Comparison of ENCODE assay signal across 9 cellular contexts in genomic region chr21:41641821-41642368, GRCh38.
DNase-seq lines count a peak whose midpoint lies in the region; ATAC-seq and TF ChIP-seq lines count a peak whose summit lies in the region.
"Had no signal": no experiment of that assay in that cellular context is flagged by ENCODE, and none has a peak within 500 bp of the region (broad histone marks: within the 10 kb centered on the region; RNA-seq: fewer than 3 reads in every experiment).

No MANE protein-coding gene starts in this region.

- no peaks in the 10 kb centered on the region for H3K4me1 Mint-ChIP-seq in effector memory CD8-positive, alpha-beta T cell (ENCODE audit: low read depth in 2 of 2)

- peak overlapping the region; percentile 73 for H3K9ac ChIP-seq in adipocyte (ENCODE audit: low read length)

- peaks cover 24% of the 10 kb centered on the region for H3K4me1 ChIP-seq in adipocyte (ENCODE audit: control insufficient read depth, insufficient read depth, low read length)
- H3K4me1 ChIP-seq in heart left ventricle, result peaks cover 0 to 19% (median 6%) of the 10 kb centered on the region in 12 donors
- H3K4me1 ChIP-seq: Peyer's patch had no signal

- H3K36me3 ChIP-seq in adipocyte (ENCODE audit: control insufficient read depth, insufficient read depth, low read length, severe bottlenecking), result no peaks in the 10 kb centered on the region
- no peaks in the 10 kb centered on the region for H3K36me3 ChIP-seq in heart left ventricle
- H3K36me3 ChIP-seq: Peyer's patch had no signal

- no peaks in the 10 kb centered on the region for H3K9me3 Mint-ChIP-seq in effector memory CD8-positive, alpha-beta T cell

- intact Hi-C loops in heart left ventricle (cut with DNase I), result no loop called here

- peak overlapping the region; percentile 57 for H3K4me3 ChIP-seq in adipocyte (ENCODE audit: low read length)
- no peak overlapping the region for H3K4me3 ChIP-seq in heart left ventricle
- no peak overlapping the region for H3K4me3 ChIP-seq in retinal pigment epithelial cell (ENCODE audit: low read length)
- H3K4me3 ChIP-seq: Peyer's patch had no signal

- no peak overlapping the region for H3K27ac Mint-ChIP-seq in effector memory CD8-positive, alpha-beta T cell

- DNase-seq in Daoy (ENCODE audit: low read depth) (peak; percentile 97), adipocyte (ENCODE audit: low read depth) (peak; percentile 94), heart left ventricle (peak; percentile 51 to 76 (median 63)), retinal pigment epithelial cell (ENCODE audit: low read depth) (peak; percentile 86), SHP77 treated with DMSO at 0.1 percent for 48 hours (lab: John Stamatoyannopoulos, UW) (no peak)
- DNase-seq in effector memory CD8-positive, alpha-beta T cell, result no peak

- H3K27me3 ChIP-seq in adipocyte (replicated peaks; ENCODE audit: control insufficient read depth, insufficient read depth, low read length) (no peaks in the 10 kb centered on the region), heart left ventricle (no peaks in the 10 kb centered on the region)
- H3K27me3 ChIP-seq: Peyer's patch had no signal

- 22 to 42% (median 35%) methylated on average over 11 of the region's 11 CpGs for WGBS in heart left ventricle, 4 donors

- H3K9me3 ChIP-seq in adipocyte (ENCODE audit: control insufficient read depth, low read length) (peaks cover 6% of the 10 kb centered on the region), heart left ventricle (no peaks in the 10 kb centered on the region)
- H3K9me3 ChIP-seq: Peyer's patch had no signal

- peak; percentile 65 to 89 (median 79) for ATAC-seq in heart left ventricle
- ATAC-seq in GM18498 (IDR thresholded peaks at IDR 0.05; ENCODE audit: unreplicated experiment), result no peak
- no peak for ATAC-seq in effector memory CD8-positive, alpha-beta T cell (replicated peaks)
- ATAC-seq in GM21529 (IDR thresholded peaks at IDR 0.05; ENCODE audit: unreplicated experiment), result no peak

- no peaks in the 10 kb centered on the region for H3K36me3 Mint-ChIP-seq in effector memory CD8-positive, alpha-beta T cell (ENCODE audit: insufficient read depth)

- no peak for TF ChIP-seq POLR2A in heart left ventricle (IDR thresholded peaks at IDR 0.05)

- TF ChIP-seq CTCF in heart left ventricle (IDR thresholded peaks at IDR 0.05) (no peak), retinal pigment epithelial cell (conservative IDR thresholded peaks at IDR 0.05; ENCODE audit: low read depth, low read length) (no peak)

- peaks cover 33 to 36% of the 10 kb centered on the region in 2 donors for H3K27me3 Mint-ChIP-seq in effector memory CD8-positive, alpha-beta T cell

- peak overlapping the region; percentile 26 to 82 (median 61) for H3K27ac ChIP-seq in heart left ventricle

- H3K4me3 Mint-ChIP-seq in effector memory CD8-positive, alpha-beta T cell, result no peak overlapping the region

Comparison
In these comparisons a context has a peak if more than half of its experiments do, and no peak if none do; other contexts are left out.
1. DNase-seq: peak in Daoy (single experiment), adipocyte (single experiment), heart left ventricle (5 of 5) and retinal pigment epithelial cell (single experiment); none in effector memory CD8-positive, alpha-beta T cell (0 of 3) and SHP77 treated with DMSO at 0.1 percent for 48 hours (single experiment).
2. ATAC-seq: peak in heart left ventricle (4 of 4); none in GM18498 (single experiment), effector memory CD8-positive, alpha-beta T cell (single experiment) and GM21529 (single experiment).